In the genomic region with DNA sequence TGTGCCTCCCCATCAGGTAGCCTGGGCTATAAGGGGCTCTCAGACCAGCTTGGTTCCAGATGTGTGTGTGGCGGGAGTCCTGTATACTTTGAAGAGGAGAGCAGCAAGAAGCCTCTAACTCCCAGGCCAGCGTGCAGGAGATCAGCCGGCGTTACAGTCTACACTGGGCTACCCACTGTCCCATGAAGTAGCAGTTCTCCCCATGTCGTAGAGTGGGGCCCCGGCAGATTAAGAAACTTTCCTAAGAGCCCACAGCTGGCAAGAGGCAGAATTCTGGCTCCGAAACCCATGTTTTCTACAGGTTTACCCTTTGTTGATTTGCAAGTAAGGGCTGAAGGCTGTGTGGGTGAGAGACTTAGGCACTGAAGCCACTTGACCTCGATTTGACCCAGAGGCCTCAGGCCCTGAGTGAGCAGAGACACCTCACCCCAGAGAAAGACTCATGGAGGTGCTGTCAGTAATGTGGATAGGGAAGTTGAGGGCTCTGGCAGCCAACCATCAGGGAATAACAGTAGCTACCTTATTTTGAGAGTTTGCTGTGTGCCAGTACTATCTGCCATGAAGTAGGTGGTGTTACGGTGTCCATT, we compare ENCODE assay signal across 8 cellular contexts. TPM values are rescaled to one million over a fixed set of nuclear protein-coding genes. Genes with fewer than 3 reads are reported as not detected.
DNase-seq lines count a peak whose midpoint lies in the region; ATAC-seq and TF ChIP-seq lines count a peak whose summit lies in the region.

No MANE protein-coding gene starts in this region.

- TF ChIP-seq CTCF in HFF-Myc (IDR thresholded peaks at IDR 0.05; ENCODE audit: low read depth, low read length, missing control alignments) (no peak), VCaP (conservative IDR thresholded peaks at IDR 0.05) (no peak), foreskin fibroblast (IDR thresholded peaks at IDR 0.05; ENCODE audit: low read depth, low read length) (no peak), smooth muscle cell (IDR thresholded peaks at IDR 0.05; ENCODE audit: borderline replicate concordance, insufficient read depth, poor library complexity, severe bottlenecking) (no peak)

- H3K27me3 ChIP-seq in BLaER1 (no peaks in the 10 kb centered on the region), smooth muscle cell (ENCODE audit: low read depth) (no peaks in the 10 kb centered on the region)

- no peaks in the 10 kb centered on the region for H3K9me3 ChIP-seq in BLaER1
- no peaks in the 10 kb centered on the region for H3K9me3 ChIP-seq in smooth muscle cell (replicated peaks; ENCODE audit: low read depth)

- H4K20me1 ChIP-seq in BLaER1 (peaks cover 17% of the 10 kb centered on the region), smooth muscle cell (ENCODE audit: low read depth) (peaks cover 20% of the 10 kb centered on the region)

- H3K4me3 ChIP-seq in BLaER1 (peak overlapping the region; percentile 67), HFF-Myc (replicated peaks; ENCODE audit: low read depth, low read length) (peak overlapping the region; percentile 39), foreskin fibroblast (ENCODE audit: low read depth in 1 of 2, low read length in 2 of 2) (peak overlapping the region; percentile 50 to 62), smooth muscle cell (peak overlapping the region; percentile 97)

- no peak for ATAC-seq in HG02970 (IDR thresholded peaks at IDR 0.05; ENCODE audit: low FRiP score, unreplicated experiment)

- H3K4me2 ChIP-seq in BLaER1 = peak overlapping the region; percentile 94
- peak overlapping the region; percentile 97 for H3K4me2 ChIP-seq in smooth muscle cell

- H3K36me3 ChIP-seq in BLaER1 (no peaks in the 10 kb centered on the region), smooth muscle cell (ENCODE audit: low read depth) (no peaks in the 10 kb centered on the region)

- no peaks in the 10 kb centered on the region for H3F3A ChIP-seq in smooth muscle cell (ENCODE audit: low read depth)

- H3K4me1 ChIP-seq in BLaER1 (peaks cover 45% of the 10 kb centered on the region), smooth muscle cell (ENCODE audit: low read depth) (peaks cover 27% of the 10 kb centered on the region)

- H3K27ac ChIP-seq in BLaER1 (peak overlapping the region; percentile 91), VCaP (peak overlapping the region; percentile 83), smooth muscle cell (ENCODE audit: low read depth) (peak overlapping the region; percentile 74)

- DNase-seq in HFF-Myc (ENCODE audit: extremely low read depth, low read depth) = no peak
- peak in 1 of 2 donors; percentile 44 for DNase-seq in foreskin fibroblast
- DNase-seq in smooth muscle cell (lab: John Stamatoyannopoulos, UW; ENCODE audit: unreplicated experiment) = no peak
- DNase-seq in SW 1271 (lab: John Stamatoyannopoulos, UW) = no peak
- no peak for DNase-seq in iPS-NIHi7 (ENCODE audit: extremely low spot score)

- H3K9ac ChIP-seq in BLaER1 (peak overlapping the region; percentile 80), smooth muscle cell (ENCODE audit: low read depth) (peak overlapping the region; percentile 74)

- H2AFZ ChIP-seq in smooth muscle cell (ENCODE audit: low read depth) = peak overlapping the region; percentile 94

- peaks cover 39% of the 10 kb centered on the region for H3K79me2 ChIP-seq in smooth muscle cell (ENCODE audit: low read depth)

- 79% methylated on average over 9 of the region's 9 CpGs for WGBS in smooth muscle cell (ENCODE audit: low lambda C conversion rate)

RNA-seq across cellular contexts. Expression of gene B4GALT1, which starts 0.9 kb away (rescaled TPM):
- total RNA-seq in smooth muscle cell = 46.9 and 56.3 TPM in 2 replicates
- 49.2 and 49.3 TPM in 2 replicates for polyA plus RNA-seq in smooth muscle cell

Comparison
In these comparisons a context has a peak if more than half of its experiments do, and no peak if none do; other contexts are left out.
1. H3K4me3 ChIP-seq: peak in every context shown above with its lines; median percentile 97 in smooth muscle cell; 67 in BLaER1; 56 in foreskin fibroblast; 39 in HFF-Myc.